8 cellular contexts compared by ENCODE assay signal in the genomic region with DNA sequence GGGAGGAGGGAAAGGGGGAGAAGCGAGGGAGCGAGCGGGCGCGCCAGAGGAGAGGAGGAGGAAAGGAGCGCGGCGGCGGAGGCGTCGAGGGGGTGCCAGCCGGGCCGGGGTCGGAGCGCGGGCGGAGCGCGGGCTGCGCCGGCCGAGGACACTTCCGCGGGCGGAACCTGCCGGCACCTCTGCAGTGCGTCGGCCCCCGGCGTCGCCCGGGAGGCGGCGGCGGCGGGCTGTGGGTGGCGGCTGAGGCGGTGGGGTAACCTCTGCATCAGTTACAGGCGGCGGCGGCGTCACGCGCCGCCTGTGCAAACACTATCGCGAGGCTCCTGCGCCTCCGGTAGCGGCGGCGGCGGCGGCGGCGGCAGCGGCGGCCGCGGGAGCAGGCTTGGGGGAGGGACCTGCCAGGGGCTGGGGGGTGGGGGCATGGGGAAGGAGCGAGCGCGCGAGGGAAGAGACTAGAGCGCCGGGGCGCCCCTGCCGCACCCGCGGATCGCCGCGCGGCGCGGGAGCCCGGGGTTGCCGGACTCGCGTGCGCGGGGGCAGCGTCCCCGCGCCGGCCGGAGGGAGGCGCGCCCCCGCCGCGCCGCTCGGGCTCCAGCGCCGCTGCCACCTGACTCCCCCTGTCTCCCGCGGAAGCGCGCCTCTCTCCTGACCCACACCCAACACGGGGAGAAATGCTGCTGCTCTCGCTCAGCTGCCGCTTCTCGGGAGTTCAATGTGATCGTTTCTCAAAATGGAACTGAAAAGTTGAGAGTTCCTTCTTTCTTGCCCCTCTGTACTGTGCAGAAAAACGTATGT. TPM values are rescaled to one million over a fixed set of nuclear protein-coding genes. Genes with fewer than 3 reads are reported as not detected.
DNase-seq lines count a peak whose midpoint lies in the region; TF ChIP-seq lines count a peak whose summit lies in the region.

Gene TLK1, minus strand, starts transcription at position 264 of the 795 bp plus-strand sequence. CDS start 465 bp downstream, outside the sequence.

- CTCF ChIA-PET in OCI-LY7 (lab: Charles Lee; ENCODE audit: unreplicated experiment), result no interaction called here

- H4K20me1 ChIP-seq in OCI-LY7 (ENCODE audit: insufficient read depth, low read length), result peaks cover 32% of the 10 kb centered on the region

- peak; percentile 10 for TF ChIP-seq CTCF in GM20000 (IDR thresholded peaks at IDR 0.05; ENCODE audit: extremely low read depth, missing control alignments)
- TF ChIP-seq CTCF in OCI-LY7 (conservative IDR thresholded peaks at IDR 0.05; ENCODE audit: low read length), result no peak

- peak within 1 kb of the TSS; percentile 94 for H3K4me3 ChIP-seq in OCI-LY7 (ENCODE audit: low read depth, low read length, poor library complexity, severe bottlenecking)

- H3K9me2 ChIP-seq in OCI-LY7 (ENCODE audit: insufficient read depth, low read length), result no peaks in the 10 kb centered on the region

- H3K27ac ChIP-seq in OCI-LY7 (ENCODE audit: low read depth, low read length, poor library complexity, severe bottlenecking), result peak within 1 kb of the TSS; percentile 95
- peak within 1 kb of the TSS; percentile 89 for H3K27ac ChIP-seq in epithelial cell of prostate

- no TSS peak for BruUV-seq in OCI-LY7 (replicated peaks; lab: Mats Ljungman, UMichigan)

- intact Hi-C loops in OCI-LY7 (cut with micrococcal nuclease; ENCODE audit: unreplicated experiment), result loop anchor here (1.0 to 5.0 kb wide), 6 partner anchors 50 to 272 kb away; partner anchors contain the start of genes GORASP2 and METTL8

- peak within 1 kb of the TSS; percentile 64; the same call in 1 of the 2 replicates for H2AFZ ChIP-seq in OCI-LY7 (ENCODE audit: low read length)

- POLR2A ChIA-PET in OCI-LY7 (lab: Charles Lee), result interaction anchor here (0.7 to 2.5 kb wide), 11 partner anchors 13 to 250 kb away, joined by 3 to 11 read pairs (median 3); no protein-coding TSS in a partner anchor

- peaks cover 19% of the 10 kb centered on the region; the same call in 1 of the 2 replicates for H3K36me3 ChIP-seq in OCI-LY7 (ENCODE audit: insufficient read depth, low read length)

- peak; percentile 84 for DNase-seq in COR-L47 (lab: John Stamatoyannopoulos, UW)
- DNase-seq in GM20000 (ENCODE audit: low spot score), result peak; percentile 91
- DNase-seq in HT1080 (ENCODE audit: low read depth), result peak; percentile 70
- DNase-seq in OCI-LY7 (ENCODE audit: low spot score), result peak; percentile 92
- DNase-seq in activated T-cell treated with anti-CD3 and anti-CD28 coated beads for 24 hours (ENCODE audit: low read depth), result peak; percentile 56
- no peak for DNase-seq in epithelial cell of prostate (ENCODE audit: low read depth, low spot score)
- DNase-seq in mucosa of gallbladder (ENCODE audit: low spot score), result peak; percentile 72
- peak; percentile 32 to 65 for DNase-seq in stimulated activated CD8-positive, alpha-beta memory T cell treated with anti-CD3 and anti-CD28 coated beads, Interleukin-4, amount 100 ng/mL, for 4 hours (ENCODE audit: low read depth in 2 of 2, low spot score in 1 of 2)

- H3K9me3 ChIP-seq in OCI-LY7 (ENCODE audit: low read length), result no peaks in the 10 kb centered on the region

- H3K4me1 ChIP-seq in OCI-LY7 (ENCODE audit: insufficient read depth, low read length, poor library complexity, severe bottlenecking), result peaks cover 51% of the 10 kb centered on the region

- H3K4me2 ChIP-seq in OCI-LY7 (ENCODE audit: low read length), result peak within 1 kb of the TSS; percentile 95

- H3K79me2 ChIP-seq in OCI-LY7 (ENCODE audit: insufficient read depth, low read depth, low read length), result peaks cover 50% of the 10 kb centered on the region

RNA-seq across cellular contexts. Expression of gene TLK1, which starts in this region (rescaled TPM):
- total RNA-seq in HT1080 (2014; rRNA removed; shearing (Covaris generic)), result 6.9 and 11.7 TPM in 2 replicates
- 14.3 and 16.5 TPM in 2 replicates for polyA plus RNA-seq in HT1080 (2015; cell fraction: cytosol; rRNA removed)
- 8.6 and 15.4 TPM in 2 replicates for polyA plus RNA-seq in HT1080 (2015; cell fraction: nucleus; rRNA removed)
- 27.2 and 29.7 TPM in 2 replicates for total RNA-seq in OCI-LY7 (2014; rRNA removed; shearing (Covaris generic))
- 150 and 154 TPM in 2 replicates for total RNA-seq in OCI-LY7 (2022)
- 75.4 TPM for total RNA-seq in mucosa of gallbladder
